Comparison of ENCODE assay signal across 16 cellular contexts in genomic region chr15:77414781-77415442, GRCh38.
"Had no signal": no experiment of that assay in that cellular context is flagged by ENCODE, and none has a peak within 500 bp of the region (broad histone marks: within the 10 kb centered on the region; RNA-seq: fewer than 3 reads in every experiment).

No MANE protein-coding gene starts in this region.

- DNase-seq: effector memory CD8-positive, alpha-beta T cell; heart left ventricle; hippocampal formation; mucosa of descending colon; naive thymus-derived CD8-positive, alpha-beta T cell; ovary; sigmoid colon; stimulated activated CD4-positive, alpha-beta T cell treated with anti-CD3 and anti-CD28 coated beads, Interleukin-12 subunit alpha, Interleukin-12 subunit beta, amount 100 ng/mL, for 4 hours; stimulated activated naive CD4-positive, alpha-beta T cell; stomach; substantia nigra; trophoblast cell; uterus had no signal

- H3K27me3 Mint-ChIP-seq: effector memory CD8-positive, alpha-beta T cell; naive thymus-derived CD8-positive, alpha-beta T cell had no signal

- H3K4me3 Mint-ChIP-seq: dendritic cell treated with granulocyte-macrophage colony-stimulating factor and Interleukin-4, amounts not matched to agents 40 ng/mL and 50 ng/mL, for 4 days; effector memory CD8-positive, alpha-beta T cell; naive thymus-derived CD8-positive, alpha-beta T cell had no signal

- H3K4me3 ChIP-seq: heart left ventricle, mucosa of descending colon, ovary, right atrium auricular region, sigmoid colon, skin epidermis, stomach, uterus had no signal

- H3K9me3 ChIP-seq: heart left ventricle, mucosa of descending colon, ovary, right atrium auricular region, sigmoid colon, stomach, uterus had no signal

- ATAC-seq: effector memory CD8-positive, alpha-beta T cell; heart left ventricle; mucosa of descending colon; naive thymus-derived CD8-positive, alpha-beta T cell had no signal

- H3K9me3 Mint-ChIP-seq: dendritic cell treated with granulocyte-macrophage colony-stimulating factor and Interleukin-4, amounts not matched to agents 40 ng/mL and 50 ng/mL, for 4 days; effector memory CD8-positive, alpha-beta T cell; naive thymus-derived CD8-positive, alpha-beta T cell had no signal

- H3K36me3 Mint-ChIP-seq: naive thymus-derived CD8-positive, alpha-beta T cell had no signal

- H3K27ac ChIP-seq: ovary, stomach, uterus had no signal

- H3K27me3 ChIP-seq: heart left ventricle, ovary, right atrium auricular region, sigmoid colon, stomach, uterus had no signal

- H3K36me3 ChIP-seq: heart left ventricle, ovary, right atrium auricular region, sigmoid colon, stomach, uterus had no signal

- H3K27ac Mint-ChIP-seq: dendritic cell treated with granulocyte-macrophage colony-stimulating factor and Interleukin-4, amounts not matched to agents 40 ng/mL and 50 ng/mL, for 4 days had no signal
